8 cellular contexts compared by ENCODE assay signal in genomic region chr18:49813321-49814146, GRCh38. TPM values are rescaled to one million over a fixed set of nuclear protein-coding genes. Genes with fewer than 3 reads are reported as not detected.
DNase-seq lines count a peak whose midpoint lies in the region; ATAC-seq and TF ChIP-seq lines count a peak whose summit lies in the region.

Gene ACAA2, minus strand, starts transcription at chr18:49813533. Its CDS starts 49 bp downstream, at chr18:49813484.

- intact Hi-C loops in colonic mucosa (cut with DNase I): no loop called here

- DNase-seq in Ammon's horn (ENCODE audit: low spot score) (peak; percentile 89), NCI-H524 (lab: John Stamatoyannopoulos, UW) (peak; percentile 60 to 81), colonic mucosa (peak; percentile 94), left kidney (ENCODE audit: low read depth, low spot score) (peak; percentile 91)
- peak; percentile 88 for DNase-seq in activated CD4-positive, alpha-beta T cell treated with anti-CD3 and anti-CD28 coated beads for 48 hours
- peak; percentile 64 for DNase-seq in stimulated activated CD4-positive, alpha-beta T cell treated with anti-CD3 and anti-CD28 coated beads, Interleukin-2, amount 100 ng/mL, for 4 hours (ENCODE audit: low read depth)

- TF ChIP-seq CTCF in colonic mucosa (IDR thresholded peaks at IDR 0.05): no peak

- peak within 1 kb of the TSS; percentile 61 for H3K4me3 ChIP-seq in colonic mucosa

- H3K9ac ChIP-seq in colonic mucosa (ENCODE audit: low read depth in 2 of 2, low read length in 2 of 2): peak within 1 kb of the TSS; percentile 94 to 96

- H3K4me1 ChIP-seq in colonic mucosa: no peaks in the 10 kb centered on the region

- peak; percentile 80 for TF ChIP-seq POLR2A in GM19099 (IDR thresholded peaks at IDR 0.05; ENCODE audit: extremely low read depth, insufficient read length, low read depth)

- no peaks in the 10 kb centered on the region for H3K27me3 ChIP-seq in colonic mucosa

- peak within 1 kb of the TSS; percentile 99 for H3K27ac ChIP-seq in colonic mucosa

- no peaks in the 10 kb centered on the region for H3K9me3 ChIP-seq in colonic mucosa

- H3K36me3 ChIP-seq in colonic mucosa: no peaks in the 10 kb centered on the region

- ATAC-seq in HG03378 (IDR thresholded peaks at IDR 0.05; ENCODE audit: unreplicated experiment): peak; percentile 74

RNA-seq across cellular contexts. Expression of gene ACAA2, which starts in this region (rescaled TPM):
- total RNA-seq in colonic mucosa: 100 to 1,000 TPM; 152 to 276 TPM

Comparison
In these comparisons a context has a peak if more than half of its experiments do, and no peak if none do; other contexts are left out.
1. Peak in every context shown above with its lines: DNase-seq, ATAC-seq, H3K4me3 ChIP-seq and H3K27ac ChIP-seq.